Comparison of ENCODE assay signal across 1 cellular context in the genomic region with DNA sequence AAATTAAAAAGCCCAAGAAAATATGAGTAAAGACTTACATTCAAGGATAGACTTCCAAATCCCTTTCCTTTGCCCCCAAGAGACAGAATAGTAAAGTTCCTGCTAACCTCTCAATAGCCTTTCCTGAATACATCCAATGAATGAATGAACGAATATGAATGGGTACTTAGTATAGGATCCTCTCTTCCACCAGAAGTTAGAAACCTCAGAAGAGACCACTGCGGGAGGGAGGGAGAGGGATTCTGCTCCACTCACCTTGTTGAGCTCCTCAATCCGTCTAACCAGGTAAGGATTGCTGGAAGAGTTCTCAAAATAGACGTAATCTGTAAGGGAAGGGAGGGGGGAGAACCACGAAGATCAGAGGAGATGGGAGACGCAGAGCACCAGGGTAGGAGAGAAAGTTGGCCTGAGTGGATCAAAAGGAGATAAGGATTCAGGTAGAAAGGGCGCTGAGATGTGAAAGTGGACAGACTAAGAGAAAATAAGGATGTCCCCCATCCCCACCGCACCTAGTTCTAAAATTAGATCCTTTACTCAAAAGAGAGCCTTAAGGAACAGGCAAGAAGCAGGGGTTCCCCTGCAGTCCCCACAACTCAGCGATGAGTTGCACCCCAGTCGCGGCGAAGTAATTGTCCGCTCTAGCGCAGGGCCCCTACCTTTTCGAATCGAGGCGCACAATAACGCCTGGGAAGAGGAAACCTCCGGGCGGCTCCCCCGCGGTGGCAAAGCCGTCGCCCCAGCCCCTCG.
TF ChIP-seq lines count a peak whose summit lies in the region.

No MANE protein-coding gene starts in this region.

TF ChIP-seq in H1, 55 proteins besides CTCF, POLR2A, EP300 and RAD21:
- no peak for TF ChIP-seq RXRA (IDR thresholded peaks at IDR 0.05; ENCODE audit: insufficient read depth, low read depth, low read length)
- TF ChIP-seq RBBP5 (IDR thresholded peaks at IDR 0.05; ENCODE audit: borderline replicate concordance, low read depth, low read length), result no peak
- TF ChIP-seq SP2 (IDR thresholded peaks at IDR 0.05; ENCODE audit: low read length), result no peak
- TF ChIP-seq TAF1 (IDR thresholded peaks at IDR 0.05; ENCODE audit: low read depth, low read length), result 0 out of 2 replicates have a peak, but pooled peaks have one; percentile 2
- TF ChIP-seq, protein P1, sequence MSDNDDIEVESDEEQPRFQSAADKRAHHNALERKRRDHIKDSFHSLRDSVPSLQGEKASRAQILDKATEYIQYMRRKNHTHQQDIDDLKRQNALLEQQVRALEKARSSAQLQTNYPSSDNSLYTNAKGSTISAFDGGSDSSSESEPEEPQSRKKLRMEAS (IDR thresholded peaks at IDR 0.05), result no peak
- TF ChIP-seq NANOG (IDR thresholded peaks at IDR 0.05; ENCODE audit: insufficient read depth, low read depth, low read length, poor library complexity, severe bottlenecking), result no peak
- TF ChIP-seq ASH2L (IDR thresholded peaks at IDR 0.05; ENCODE audit: low read length), result peak; percentile 71
